8 cellular contexts compared by ENCODE assay signal in genomic region chr11:73217131-73217809, GRCh38. TPM values are rescaled to one million over a fixed set of nuclear protein-coding genes. Genes with fewer than 3 reads are reported as not detected.
DNase-seq lines count a peak whose midpoint lies in the region; ATAC-seq, FAIRE-seq and TF ChIP-seq lines count a peak whose summit lies in the region.

No MANE protein-coding gene starts in this region.

- H3K4me1 ChIP-seq in GM23338 (ENCODE audit: insufficient read depth), result peaks cover 4% of the 10 kb centered on the region; the same call in 1 of the 2 replicates

- TF ChIP-seq POLR2A in GM12891 (IDR thresholded peaks at IDR 0.05; ENCODE audit: low read depth, low read length), result no peak

- no peaks in the 10 kb centered on the region for H4K20me1 ChIP-seq in GM23338 (replicated peaks; ENCODE audit: insufficient read depth)

- peak overlapping the region; percentile 90 for H3K4me2 ChIP-seq in GM23338

- peak overlapping the region; percentile 70 for H3K4me3 ChIP-seq in GM23338

- H3K27ac ChIP-seq in GM23338 (ENCODE audit: low read depth), result no peak overlapping the region

- H3K36me3 ChIP-seq in GM23338 (ENCODE audit: insufficient read depth), result no peaks in the 10 kb centered on the region

- CTCF ChIA-PET in WTC11 (lab: Charles Lee), result interaction anchor here (0.5 to 1.8 kb wide), 18 partner anchors 9 to 1956 kb away, joined by 3 to 16 read pairs (median 4); partner anchors contain the start of genes FCHSD2 and P2RY6
- CTCF ChIA-PET in HEK293T (lab: Yijun Ruan, JAX), result interaction anchor here (0.6 to 1.2 kb wide), 2 partner anchors 17 to 20 kb away, joined by 3 to 5 read pairs; no protein-coding TSS in a partner anchor

- no peaks in the 10 kb centered on the region for H3K79me2 ChIP-seq in GM23338 (replicated peaks; ENCODE audit: insufficient read depth)

- FAIRE-seq in GM12891 (lab: Jason Lieb, UNC), result no peak

- POLR2A ChIA-PET in WTC11 (lab: Charles Lee) (interaction anchor here (0.6 kb wide), 1 partner anchor 571 kb away, joined by 5 read pairs; no protein-coding TSS in a partner anchor), HEK293T (lab: Yijun Ruan, JAX) (no interaction called here)

- H3K27me3 Mint-ChIP-seq in GM23338 (ENCODE audit: insufficient read depth, low read depth, poor library complexity), result peaks cover 33% of the 10 kb centered on the region
- H3K27me3 Mint-ChIP-seq in WTC11 (ENCODE audit: low read depth), result peaks cover 51% of the 10 kb centered on the region

- no peak overlapping the region for H3K27ac Mint-ChIP-seq in GM23338
- H3K27ac Mint-ChIP-seq in WTC11, result no peak overlapping the region

- ATAC-seq in GM23338 (peak; percentile 11), WTC11 (no peak), left ventricle myocardium superior (peak; percentile 17)

- no peaks in the 10 kb centered on the region; the same call in 2 of the 3 replicates for H3K9me3 Mint-ChIP-seq in GM23338
- H3K9me3 Mint-ChIP-seq in WTC11, result no peaks in the 10 kb centered on the region

- H3K36me3 Mint-ChIP-seq in GM23338 (ENCODE audit: low read depth) (no peaks in the 10 kb centered on the region; the same call in 2 of the 3 replicates), WTC11 (no peaks in the 10 kb centered on the region)

- TF ChIP-seq CTCF in GM23338 (conservative IDR thresholded peaks at IDR 0.05; ENCODE audit: low read depth in 2 of 2), result no peak
- no peak for TF ChIP-seq CTCF in WTC11 (IDR thresholded peaks at IDR 0.05)

- H3K4me3 Mint-ChIP-seq in GM23338 (peak overlapping the region; percentile 79), WTC11 (peak overlapping the region; percentile 78)

- H3K27me3 ChIP-seq in GM23338 (ENCODE audit: insufficient read depth), result peaks cover 39% of the 10 kb centered on the region

- H3K4me1 Mint-ChIP-seq in GM23338 (peaks cover 6% of the 10 kb centered on the region), WTC11 (peaks cover 8% of the 10 kb centered on the region)

- no peaks in the 10 kb centered on the region for H3K9me2 ChIP-seq in GM23338 (ENCODE audit: insufficient read depth)

- intact Hi-C loops in left ventricle myocardium superior (cut with micrococcal nuclease) (no loop called here), posterior vena cava (cut with DNase I) (no loop called here)

- no peaks in the 10 kb centered on the region for H3F3A ChIP-seq in GM23338 (replicated peaks; ENCODE audit: low read depth)

- H2AFZ ChIP-seq in GM23338, result peak overlapping the region; percentile 94

- DNase-seq in GM23338 (ENCODE audit: low spot score) (peak; percentile 30), WTC11 (ENCODE audit: low spot score) (no peak), left ventricle myocardium superior (peak; percentile 47), posterior vena cava (ENCODE audit: low spot score) (peak; percentile 44), GM12891 (ENCODE audit: insufficient read length, low spot score) (no peak), DMS153 treated with DMSO at 0.1 percent for 48 hours (lab: John Stamatoyannopoulos, UW; ENCODE audit: unreplicated experiment) (no peak), HEK293T (ENCODE audit: extremely low spot score) (no peak)
- no peak for DNase-seq in stimulated activated CD4-positive, alpha-beta T cell treated with anti-CD3 and anti-CD28 coated beads, Interleukin-4, amount 100 ng/mL, for 4 hours

TF ChIP-seq in GM23338, 12 proteins besides CTCF, POLR2A, EP300 and RAD21 (continues in another document):
- no peak for TF ChIP-seq CREB1 (CRISPR knock-in tag; IDR thresholded peaks at IDR 0.05; ENCODE audit: low read depth)

TF ChIP-seq in WTC11, 78 proteins besides CTCF, POLR2A, EP300 and RAD21 (continues in another document):
- TF ChIP-seq NR2C2 (CRISPR knock-in tag; IDR thresholded peaks at IDR 0.05) (no peak), RELA (CRISPR knock-in tag; IDR thresholded peaks at IDR 0.05; ENCODE audit: borderline replicate concordance) (no peak), ZNF512 (CRISPR knock-in tag; IDR thresholded peaks at IDR 0.05; ENCODE audit: borderline replicate concordance) (no peak), USF2 (CRISPR knock-in tag; IDR thresholded peaks at IDR 0.05) (no peak)

TF ChIP-seq in GM12891, 5 proteins besides CTCF, POLR2A, EP300 and RAD21:
- TF ChIP-seq POU2F2 (IDR thresholded peaks at IDR 0.05; ENCODE audit: low read depth, low read length) (no peak), PAX5 (IDR thresholded peaks at IDR 0.05; ENCODE audit: insufficient read depth, low read length, severe bottlenecking) (no peak), TAF1 (IDR thresholded peaks at IDR 0.05; ENCODE audit: low read depth, low read length) (no peak), POLR2AphosphoS5 (IDR thresholded peaks at IDR 0.05; ENCODE audit: low read depth, low read length) (no peak), SPI1 (IDR thresholded peaks at IDR 0.05; ENCODE audit: low read depth, low read length) (no peak)

TF ChIP-seq in HEK293T, 16 proteins besides CTCF, POLR2A, EP300 and RAD21:
- TF ChIP-seq SP1 (IDR thresholded peaks at IDR 0.05) (no peak), BHLHE40 (IDR thresholded peaks at IDR 0.05; ENCODE audit: borderline replicate concordance) (no peak), ELF4 (IDR thresholded peaks at IDR 0.05) (no peak), SUZ12 (IDR thresholded peaks at IDR 0.05) (no peak), FOXM1 (IDR thresholded peaks at IDR 0.05; ENCODE audit: borderline replicate concordance) (no peak), HDGF (IDR thresholded peaks at IDR 0.05; ENCODE audit: borderline replicate concordance) (no peak), FOXK2 (IDR thresholded peaks at IDR 0.05) (no peak), FOXA1 (IDR thresholded peaks at IDR 0.05) (no peak), TARDBP (IDR thresholded peaks at IDR 0.05) (no peak), LEF1 (IDR thresholded peaks at IDR 0.05; ENCODE audit: borderline replicate concordance) (no peak)

RNA-seq across cellular contexts. Expression of gene P2RY2, which starts 0.8 kb away (rescaled TPM):
- 0.85 and 1.6 TPM in 2 replicates for total RNA-seq in GM23338 (2014; rRNA removed; shearing (Covaris generic))
- polyA plus RNA-seq in GM23338 (2016; fragmentation: Nextera tagmentation; extraction: Ambion mirVana), result 0.40 and 0.63 TPM in 2 replicates
- total RNA-seq in WTC11 (2021) (0.94 to 1.2 TPM (median 1.2 TPM) in 3 replicates), left ventricle myocardium superior (19.7 TPM), posterior vena cava (1 to 10 TPM in 1 of 2 donors, under 1 TPM in 1; 0.74 to 3.1 TPM)
- 0.05 TPM for polyA plus RNA-seq in GM12891 (2012; ENCODE audit: low read depth, missing spikeins)

RNA-seq across cellular contexts. Expression of gene P2RY6, which starts 54.9 kb away (rescaled TPM):
- total RNA-seq in GM23338 (2014; rRNA removed; shearing (Covaris generic)), result not detected in 2 replicates
- polyA plus RNA-seq in GM23338 (2016; fragmentation: Nextera tagmentation; extraction: Ambion mirVana), result 0.40 TPM in 1 of 2 replicates, not detected in the other
- total RNA-seq in WTC11 (2021) (0.11 to 0.16 TPM in 2 of 3 replicates, not detected in the other), left ventricle myocardium superior (1.5 TPM), posterior vena cava (1 to 10 TPM; 2.5 to 4.9 TPM)
- 0.23 TPM for polyA plus RNA-seq in GM12891 (2012; ENCODE audit: low read depth, missing spikeins)

Comparison
In these comparisons a context has a peak if more than half of its experiments do, and no peak if none do; other contexts are left out.
1. DNase-seq: peak in GM23338 (single experiment), left ventricle myocardium superior (single experiment) and posterior vena cava (single experiment); none in WTC11 (single experiment), GM12891 (single experiment), DMS153 treated with DMSO at 0.1 percent for 48 hours (single experiment), HEK293T (single experiment) and stimulated activated CD4-positive, alpha-beta T cell treated with anti-CD3 and anti-CD28 coated beads, Interleukin-4, amount 100 ng/mL, for 4 hours (0 of 2).